In genomic region chr13:30615851-30616311, GRCh38 we compare ENCODE assay signal across 8 cellular contexts. TPM values are rescaled to one million over a fixed set of nuclear protein-coding genes. Genes with fewer than 3 reads are reported as not detected.
DNase-seq lines count a peak whose midpoint lies in the region; ATAC-seq, FAIRE-seq and TF ChIP-seq lines count a peak whose summit lies in the region.

No MANE protein-coding gene starts in this region.

- no peak overlapping the region for H3K27ac ChIP-seq in mesendoderm (ENCODE audit: low read depth, low read length)

- H3K36me3 ChIP-seq in bronchial epithelial cell (ENCODE audit: control insufficient read depth, insufficient read depth, low read length) = no peaks in the 10 kb centered on the region
- H3K36me3 ChIP-seq in mesendoderm (ENCODE audit: control insufficient read depth, insufficient read depth, low read length) = no peaks in the 10 kb centered on the region

- no peak overlapping the region for H2BK15ac ChIP-seq in mesendoderm (replicated peaks; ENCODE audit: low read depth)

- H3K4ac ChIP-seq in mesendoderm (ENCODE audit: low read depth, low read length) = no peak overlapping the region

- H3K4me3 ChIP-seq in bronchial epithelial cell (ENCODE audit: low read depth, low read length) = peak overlapping the region; percentile 91
- H3K4me3 ChIP-seq in mesendoderm (ENCODE audit: low read length) = no peak overlapping the region

- peaks cover 4% of the 10 kb centered on the region for H3K4me1 ChIP-seq in mesendoderm (ENCODE audit: control insufficient read depth, low read depth, low read length)

- no peak for FAIRE-seq in bronchial epithelial cell (lab: Jason Lieb, UNC)

- no peak overlapping the region for H2AK5ac ChIP-seq in mesendoderm (ENCODE audit: low read length)

- no peak overlapping the region for H4K8ac ChIP-seq in mesendoderm (ENCODE audit: low read depth, low read length)

- no peak overlapping the region for H3K18ac ChIP-seq in mesendoderm (ENCODE audit: low read length)

- H3K79me2 ChIP-seq in mesendoderm (ENCODE audit: control insufficient read depth, insufficient read depth, low read length) = peaks cover 33% of the 10 kb centered on the region

- H4K5ac ChIP-seq in mesendoderm (ENCODE audit: low read length) = no peak overlapping the region

- H3K79me1 ChIP-seq in mesendoderm (ENCODE audit: low read length) = peaks cover 6% of the 10 kb centered on the region

- ATAC-seq in HG02938 (IDR thresholded peaks at IDR 0.05; ENCODE audit: unreplicated experiment) (no peak), HG03354 (IDR thresholded peaks at IDR 0.05; ENCODE audit: poor library complexity, severe bottlenecking, unreplicated experiment) (no peak), HG03039 (IDR thresholded peaks at IDR 0.05; ENCODE audit: unreplicated experiment) (no peak)

- no CpG with 5 or more reads among the region's 7 CpGs for WGBS in mesendoderm (ENCODE audit: extremely low coverage, insufficient coverage, low lambda C conversion rate)

- H3K56ac ChIP-seq in mesendoderm (ENCODE audit: low read length) = peak overlapping the region; percentile 57

- H3K27me3 ChIP-seq in bronchial epithelial cell (ENCODE audit: control insufficient read depth, insufficient read depth, low read length) (no peaks in the 10 kb centered on the region), mesendoderm (ENCODE audit: insufficient read depth, low read length, poor library complexity) (no peaks in the 10 kb centered on the region)

- H2BK120ac ChIP-seq in mesendoderm (ENCODE audit: low read depth, low read length) = no peak overlapping the region

- DNase-seq in DMS53 (lab: John Stamatoyannopoulos, UW) (peak; percentile 47), M059J (ENCODE audit: low read depth) (peak; percentile 42), bronchial epithelial cell (ENCODE audit: low read depth) (peak; percentile 32), mesendoderm (no peak), hepatic stellate cell (ENCODE audit: low spot score) (no peak)

- no peak overlapping the region for H2BK5ac ChIP-seq in mesendoderm (ENCODE audit: low read length)

- no peak overlapping the region for H3K23ac ChIP-seq in mesendoderm (ENCODE audit: low read length)

- TF ChIP-seq CTCF in bronchial epithelial cell (IDR thresholded peaks at IDR 0.05; ENCODE audit: insufficient read depth, low read length, severe bottlenecking) = no peak

- H3K4me2 ChIP-seq in mesendoderm (ENCODE audit: low read length) = no peak overlapping the region

- peak overlapping the region; percentile 52 for H3K9ac ChIP-seq in mesendoderm (ENCODE audit: low read length)

RNA-seq across cellular contexts. Expression of gene USPL1, which starts 1.8 kb away (rescaled TPM):
- total RNA-seq in M059J (2014; rRNA removed; shearing (Covaris generic)) = 14.2 and 19.5 TPM in 2 replicates
- 6.8 and 20.0 TPM in 2 replicates for total RNA-seq in bronchial epithelial cell
- polyA plus RNA-seq in mesendoderm (2013, experiment 1 of 2) = 9.5 TPM
- polyA plus RNA-seq in mesendoderm (2013, experiment 2 of 2) = 9.7 TPM

Comparison
In these comparisons a context has a peak if more than half of its experiments do, and no peak if none do; other contexts are left out.
1. DNase-seq: peak in DMS53 (single experiment), M059J (single experiment) and bronchial epithelial cell (single experiment); none in mesendoderm (single experiment) and hepatic stellate cell (single experiment).